8 cellular contexts compared by ENCODE assay signal in the genomic region with DNA sequence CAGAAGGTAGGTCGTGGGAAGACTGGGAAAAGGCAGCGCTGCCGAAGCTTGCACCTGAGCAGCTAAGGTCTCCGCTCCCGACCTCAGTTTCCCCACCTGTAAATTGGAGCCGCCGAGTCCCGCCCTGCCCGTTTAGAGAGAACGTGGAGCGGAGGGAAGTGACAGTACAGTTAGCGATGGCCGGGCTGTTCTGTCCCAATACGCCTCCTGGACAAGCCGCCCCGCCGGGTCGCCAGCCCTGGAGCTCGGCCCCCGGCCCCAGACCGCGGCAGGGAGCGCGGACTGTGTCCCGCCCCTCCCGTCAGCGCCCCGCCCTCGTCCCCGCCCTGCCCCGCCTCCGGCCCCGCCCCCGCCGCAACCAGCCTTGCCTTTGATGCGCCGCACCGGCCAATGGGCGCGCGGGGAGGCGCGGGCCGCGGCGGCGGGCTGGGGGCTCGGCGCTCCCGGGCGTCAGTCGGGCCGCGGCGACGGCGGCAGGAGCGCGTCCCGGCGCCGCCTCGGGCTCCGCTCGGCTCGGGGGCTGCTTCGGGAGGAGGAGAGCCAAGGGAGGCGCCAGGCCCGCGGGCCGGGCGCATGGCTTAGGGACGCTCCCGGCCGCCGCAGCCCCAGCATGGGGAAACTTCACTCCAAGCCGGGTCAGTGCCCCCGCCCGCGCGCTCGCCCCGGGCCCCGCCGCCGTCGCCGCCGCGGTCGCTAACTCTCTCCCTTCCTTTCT. TPM values are rescaled to one million over a fixed set of nuclear protein-coding genes. Genes with fewer than 3 reads are reported as not detected.
DNase-seq lines count a peak whose midpoint lies in the region; ATAC-seq, FAIRE-seq and TF ChIP-seq lines count a peak whose summit lies in the region.

A gene with protein sequence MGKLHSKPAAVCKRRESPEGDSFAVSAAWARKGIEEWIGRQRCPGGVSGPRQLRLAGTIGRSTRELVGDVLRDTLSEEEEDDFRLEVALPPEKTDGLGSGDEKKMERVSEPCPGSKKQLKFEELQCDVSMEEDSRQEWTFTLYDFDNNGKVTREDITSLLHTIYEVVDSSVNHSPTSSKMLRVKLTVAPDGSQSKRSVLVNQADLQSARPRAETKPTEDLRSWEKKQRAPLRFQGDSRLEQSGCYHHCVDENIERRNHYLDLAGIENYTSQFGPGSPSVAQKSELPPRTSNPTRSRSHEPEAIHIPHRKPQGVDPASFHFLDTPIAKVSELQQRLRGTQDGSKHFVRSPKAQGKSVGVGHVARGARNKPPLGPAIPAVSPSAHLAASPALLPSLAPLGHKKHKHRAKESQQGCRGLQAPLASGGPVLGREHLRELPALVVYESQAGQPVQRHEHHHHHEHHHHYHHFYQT (plus strand): TSS at position 453 of the 715 bp plus-strand sequence. CDS start 158 bp downstream, at position 611.

- H3F3A ChIP-seq in SU-DHL-6 (ENCODE audit: insufficient read depth) = no peaks in the 10 kb centered on the region; the same call in 1 of the 2 replicates

- peak; percentile 60 to 79 (median 69) for DNase-seq in CD8-positive, alpha-beta memory T cell
- DNase-seq in HTR-8/SVneo (ENCODE audit: insufficient read length, low spot score) (peak; percentile 55), right atrium auricular region (ENCODE audit: low spot score) (no peak), prostate gland (ENCODE audit: low spot score) (peak; percentile 68)
- peak; percentile 83 for DNase-seq in activated naive CD8-positive, alpha-beta T cell treated with anti-CD3 and anti-CD28 coated beads, Interleukin-2, amount 10 ng/mL, durations not matched to agents 7 days and 5 days

- H2AFZ ChIP-seq in SU-DHL-6 (ENCODE audit: low read depth, low read length, severe bottlenecking) = peak within 1 kb of the TSS; percentile 79

- TF ChIP-seq CTCF in SU-DHL-6 (IDR thresholded peaks at IDR 0.05; ENCODE audit: insufficient read depth, low read length, poor library complexity, severe bottlenecking) (no peak), right atrium auricular region (IDR thresholded peaks at IDR 0.05) (no peak), prostate gland (IDR thresholded peaks at IDR 0.05) (peak in 1 of 4 experiments; percentile 2)

- H3K4me2 ChIP-seq in SU-DHL-6 (ENCODE audit: low read depth, low read length, poor library complexity, severe bottlenecking) = peak within 1 kb of the TSS; percentile 91

- H4K20me1 ChIP-seq in SU-DHL-6 (ENCODE audit: low read depth, low read length) = no peaks in the 10 kb centered on the region

- H3K36me3 Mint-ChIP-seq in CD8-positive, alpha-beta memory T cell = peaks cover 0 to 8% (median 3%) of the 10 kb centered on the region in 3 donors
- no peaks in the 10 kb centered on the region for H3K36me3 Mint-ChIP-seq in activated naive CD8-positive, alpha-beta T cell treated with anti-CD3 and anti-CD28 coated beads, Interleukin-2, amount 10 ng/mL, durations not matched to agents 7 days and 5 days

- peak within 1 kb of the TSS; percentile 34 to 99 (median 92) for H3K27ac Mint-ChIP-seq in CD8-positive, alpha-beta memory T cell
- peak within 1 kb of the TSS; percentile 79 for H3K27ac Mint-ChIP-seq in activated naive CD8-positive, alpha-beta T cell treated with anti-CD3 and anti-CD28 coated beads, Interleukin-2, amount 10 ng/mL, durations not matched to agents 7 days and 5 days

- peaks cover 2 to 7% (median 5%) of the 10 kb centered on the region in 5 donors for H3K9me3 Mint-ChIP-seq in CD8-positive, alpha-beta memory T cell
- H3K9me3 Mint-ChIP-seq in activated naive CD8-positive, alpha-beta T cell treated with anti-CD3 and anti-CD28 coated beads, Interleukin-2, amount 10 ng/mL, durations not matched to agents 7 days and 5 days = peaks cover 12% of the 10 kb centered on the region

- CTCF ChIA-PET in CD8-positive, alpha-beta memory T cell (lab: Charles Lee) = interaction anchor here (1.0 to 1.3 kb wide), 2 partner anchors 117 to 133 kb away, joined by 3 to 4 read pairs; a partner anchor contains a TSS

- no peaks in the 10 kb centered on the region for H3K27me3 ChIP-seq in CD8-positive, alpha-beta memory T cell (ENCODE audit: insufficient read depth, low read length, poor library complexity, severe bottlenecking)
- H3K27me3 ChIP-seq in SU-DHL-6 (ENCODE audit: low read length) (no peaks in the 10 kb centered on the region), right atrium auricular region (peaks cover 0 to 5% of the 10 kb centered on the region in 2 donors), prostate gland (replicated peaks; ENCODE audit: insufficient read depth) (no peaks in the 10 kb centered on the region)

- H3K4me1 ChIP-seq in CD8-positive, alpha-beta memory T cell (ENCODE audit: insufficient read depth, low read length) = peaks cover 24% of the 10 kb centered on the region
- H3K4me1 ChIP-seq in right atrium auricular region (peaks cover 0 to 18% of the 10 kb centered on the region in 2 donors), prostate gland (replicated peaks) (no peaks in the 10 kb centered on the region), urinary bladder (ENCODE audit: insufficient read depth) (no peaks in the 10 kb centered on the region)

- no peak for TF ChIP-seq POLR2A in prostate gland (IDR thresholded peaks at IDR 0.05)

- H3K27me3 Mint-ChIP-seq in CD8-positive, alpha-beta memory T cell = peaks cover 4 to 9% of the 10 kb centered on the region in 2 donors
- H3K27me3 Mint-ChIP-seq in activated naive CD8-positive, alpha-beta T cell treated with anti-CD3 and anti-CD28 coated beads, Interleukin-2, amount 10 ng/mL, durations not matched to agents 7 days and 5 days = peaks cover 71% of the 10 kb centered on the region

- POLR2A ChIA-PET in CD8-positive, alpha-beta memory T cell (lab: Charles Lee) = no interaction called here
- POLR2A ChIA-PET in activated naive CD8-positive, alpha-beta T cell treated with anti-CD3 and anti-CD28 coated beads, Interleukin-2, amount 10 ng/mL, durations not matched to agents 7 days and 5 days (lab: Charles Lee) = no interaction called here

- intact Hi-C loops in prostate gland (cut with DNase I) = loop anchor here (5.0 to 10.0 kb wide), 4 partner anchors 44 to 257 kb away; no protein-coding TSS in a partner anchor

- H3K9ac ChIP-seq in SU-DHL-6 (ENCODE audit: low read length) = peak within 1 kb of the TSS; percentile 52

- peak within 1 kb of the TSS; percentile 76 to 96 (median 88) for H3K4me3 Mint-ChIP-seq in CD8-positive, alpha-beta memory T cell
- peak within 1 kb of the TSS; percentile 81 for H3K4me3 Mint-ChIP-seq in activated naive CD8-positive, alpha-beta T cell treated with anti-CD3 and anti-CD28 coated beads, Interleukin-2, amount 10 ng/mL, durations not matched to agents 7 days and 5 days

- no peaks in the 10 kb centered on the region for H3K79me2 ChIP-seq in SU-DHL-6 (ENCODE audit: insufficient read depth, low read length)

- peak; percentile 76 for ATAC-seq in GM21360 (IDR thresholded peaks at IDR 0.05; ENCODE audit: unreplicated experiment)
- peak; percentile 67 for ATAC-seq in activated naive CD8-positive, alpha-beta T cell treated with anti-CD3 and anti-CD28 coated beads, Interleukin-2, amount 10 ng/mL, durations not matched to agents 7 days and 5 days (ENCODE audit: low read depth)

- peak; percentile 23 for FAIRE-seq in HTR-8/SVneo (lab: Jason Lieb, UNC)

- WGBS in prostate gland = 1% methylated on average over 78 of the region's 91 CpGs
- WGBS in urinary bladder = under 1% methylated on average over 90 of the region's 91 CpGs

- H3K27ac ChIP-seq in CD8-positive, alpha-beta memory T cell (ENCODE audit: low read depth, low read length) = no peak within 1 kb of the TSS
- H3K27ac ChIP-seq in SU-DHL-6 (ENCODE audit: low read depth, low read length) (no peak within 1 kb of the TSS), right atrium auricular region (peak within 1 kb of the TSS in 1 of 2 donors; percentile 46), prostate gland (peak within 1 kb of the TSS; percentile 41 to 72), urinary bladder (ENCODE audit: low read depth) (peak within 1 kb of the TSS; percentile 27)

- no peaks in the 10 kb centered on the region for H3K36me3 ChIP-seq in CD8-positive, alpha-beta memory T cell (ENCODE audit: insufficient read depth, low read length)
- H3K36me3 ChIP-seq in SU-DHL-6 (ENCODE audit: low read length) = no peaks in the 10 kb centered on the region
- no peaks in the 10 kb centered on the region for H3K36me3 ChIP-seq in right atrium auricular region
- no peaks in the 10 kb centered on the region for H3K36me3 ChIP-seq in prostate gland
- no peaks in the 10 kb centered on the region for H3K36me3 ChIP-seq in urinary bladder (ENCODE audit: insufficient read depth)

- no peaks in the 10 kb centered on the region for H3K9me3 ChIP-seq in CD8-positive, alpha-beta memory T cell (ENCODE audit: low read length)
- H3K9me3 ChIP-seq in SU-DHL-6 (ENCODE audit: insufficient read depth, low read length) (no peaks in the 10 kb centered on the region), right atrium auricular region (no peaks in the 10 kb centered on the region), prostate gland (no peaks in the 10 kb centered on the region)

- peak within 1 kb of the TSS; percentile 55 for H3K4me3 ChIP-seq in CD8-positive, alpha-beta memory T cell (ENCODE audit: low read length)
- H3K4me3 ChIP-seq in SU-DHL-6 (ENCODE audit: insufficient read depth, low read length, poor library complexity, severe bottlenecking) (peak within 1 kb of the TSS; percentile 57), right atrium auricular region (peak within 1 kb of the TSS; percentile 59 to 76), prostate gland (peak within 1 kb of the TSS; percentile 63 to 77), urinary bladder (ENCODE audit: low read depth, low read length) (peak within 1 kb of the TSS; percentile 87)

- H3K4me1 Mint-ChIP-seq in CD8-positive, alpha-beta memory T cell = peaks cover 9 to 35% (median 26%) of the 10 kb centered on the region in 3 donors
- peaks cover 9% of the 10 kb centered on the region for H3K4me1 Mint-ChIP-seq in activated naive CD8-positive, alpha-beta T cell treated with anti-CD3 and anti-CD28 coated beads, Interleukin-2, amount 10 ng/mL, durations not matched to agents 7 days and 5 days

- no peaks in the 10 kb centered on the region for H3K9me2 ChIP-seq in SU-DHL-6 (replicated peaks; ENCODE audit: insufficient read depth, low read length)

RNA-seq across cellular contexts. Expression of the gene that starts here (rescaled TPM):
- 1 to 10 TPM; 1.2 to 1.5 TPM for total RNA-seq in CD8-positive, alpha-beta memory T cell
- 0.45 TPM for polyA plus RNA-seq in CD8-positive, alpha-beta memory T cell
- 1 to 10 TPM in 1 of 2 experiments, under 1 TPM in 1; 0.91 to 1.1 TPM for total RNA-seq in activated naive CD8-positive, alpha-beta T cell treated with anti-CD3 and anti-CD28 coated beads, Interleukin-2, amount 10 ng/mL, durations not matched to agents 7 days and 5 days
- total RNA-seq in right atrium auricular region (1 to 10 TPM; 1.1 to 3.0 TPM), prostate gland (10 to 100 TPM in 1 of 2 donors, 1 to 10 TPM in 1; 7.0 to 13.8 TPM), urinary bladder (6.2 TPM)
- polyA plus RNA-seq in urinary bladder = 5.9 TPM

Comparison
In these comparisons a context has a peak if more than half of its experiments do, and no peak if none do; other contexts are left out.
1. H3K27ac ChIP-seq: peak in prostate gland (2 of 2) and urinary bladder (single experiment); none in CD8-positive, alpha-beta memory T cell (single experiment) and SU-DHL-6 (single experiment).
2. Peak in every context shown above with its lines, with median percentiles within 50 percentile points of each other: H3K4me3 ChIP-seq.